8 cellular contexts compared by ENCODE assay signal in the genomic region with DNA sequence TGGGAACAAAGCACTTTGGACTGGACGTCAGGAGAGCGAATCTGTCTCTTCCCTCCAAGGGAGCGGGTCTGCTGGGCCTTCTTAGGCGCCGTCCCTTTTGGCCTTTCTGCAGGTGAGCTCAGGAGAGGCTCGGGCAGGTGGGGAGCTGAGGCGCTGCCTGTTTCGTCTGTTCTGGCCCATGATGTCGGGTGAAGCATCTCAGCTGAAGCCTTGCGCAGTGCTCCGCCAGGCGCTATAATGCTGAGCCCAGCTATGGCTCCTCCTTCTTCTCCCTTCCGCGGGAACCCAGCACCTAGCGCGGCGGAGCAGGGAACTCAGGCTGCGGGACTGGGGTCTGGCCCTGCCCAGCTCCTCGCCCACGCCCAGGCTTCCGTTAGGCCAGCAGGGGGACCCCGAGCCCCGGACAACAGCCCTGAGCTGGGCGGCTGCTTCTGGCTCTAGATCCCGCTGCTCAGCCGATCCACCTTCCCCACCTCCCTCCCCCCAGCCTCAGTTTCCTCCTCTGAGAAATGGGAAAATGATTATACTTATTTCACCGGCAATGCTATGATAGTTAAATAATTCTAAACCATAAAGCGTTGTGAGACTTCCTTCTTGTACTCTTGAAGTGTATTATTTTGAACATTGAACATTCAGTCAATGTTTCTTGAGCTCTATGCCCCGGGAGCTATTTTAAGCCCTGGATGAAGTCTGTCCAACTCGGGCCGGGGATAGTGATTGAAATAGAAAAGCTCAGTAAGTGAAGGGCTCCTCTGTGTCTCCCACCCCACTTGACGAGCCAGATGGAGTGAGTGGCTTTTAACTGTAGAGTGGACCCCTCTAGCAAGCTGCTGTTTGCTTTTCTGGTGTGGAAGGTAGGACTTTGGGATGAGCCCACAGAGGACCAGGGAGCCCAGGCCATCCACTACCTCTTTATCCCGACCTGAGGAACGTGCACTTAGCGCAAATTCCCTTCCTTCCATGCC. TPM values are rescaled to one million over a fixed set of nuclear protein-coding genes. Genes with fewer than 3 reads are reported as not detected.
DNase-seq lines count a peak whose midpoint lies in the region; ATAC-seq, FAIRE-seq and TF ChIP-seq lines count a peak whose summit lies in the region.

No MANE protein-coding gene starts in this region.

- no peak overlapping the region for H2BK5ac ChIP-seq in H9 (ENCODE audit: insufficient read length, low read length)

- H3K79me2 ChIP-seq in H9 (ENCODE audit: insufficient read depth, low read length) = no peaks in the 10 kb centered on the region

- DNase-seq in CMK (ENCODE audit: low read depth) (peak; percentile 55), H9 (peak; percentile 92), NT2/D1 (ENCODE audit: low read depth, low spot score) (peak; percentile 94), astrocyte of the spinal cord (ENCODE audit: low read depth, low spot score) (peak; percentile 49), small intestine (peak; percentile 26), pons (ENCODE audit: low spot score) (no peak)

- H3K4me3 Mint-ChIP-seq in H9 = peak overlapping the region; percentile 3 to 47; a peak in 1 of 5 replicates

- no peak overlapping the region for H2BK15ac ChIP-seq in H9 (ENCODE audit: low read depth, low read length)

- H4K20me1 ChIP-seq in H9 (ENCODE audit: control insufficient read depth, insufficient read depth, insufficient read length) = no peaks in the 10 kb centered on the region

- no peak overlapping the region for H3K23ac ChIP-seq in H9 (ENCODE audit: insufficient read length, low read depth, low read length)

- H3K9me3 ChIP-seq in H9 (ENCODE audit: control insufficient read depth, low read depth, low read length) (no peaks in the 10 kb centered on the region), NT2/D1 (ENCODE audit: insufficient read depth, low read length) (no peaks in the 10 kb centered on the region), iPS-15b (ENCODE audit: control insufficient read depth, insufficient read depth, low read length) (no peaks in the 10 kb centered on the region), small intestine (ENCODE audit: control insufficient read depth, low read depth) (no peaks in the 10 kb centered on the region)

- H2BK12ac ChIP-seq in H9 (ENCODE audit: insufficient read length, low read depth, low read length) = no peak overlapping the region

- H3K27ac ChIP-seq in H9 (ENCODE audit: insufficient read length, low read depth, low read length) (no peak overlapping the region), small intestine (ENCODE audit: low read depth in 1 of 2, low read length in 1 of 2) (no peak overlapping the region)

- H3K56ac ChIP-seq in H9 (ENCODE audit: insufficient read length, low read depth, low read length) = no peak overlapping the region

- no peak overlapping the region for H4K5ac ChIP-seq in H9 (ENCODE audit: insufficient read length, low read depth, low read length)

- H2AFZ ChIP-seq in H9 (ENCODE audit: low read length) = no peak overlapping the region

- WGBS in H9 (ENCODE audit: extremely low coverage, insufficient read length, low lambda C conversion rate) = no CpG with 5 or more reads among the region's 35 CpGs
- WGBS in small intestine, 3 donors = 20 to 28% (median 26%) methylated on average over 30 to 35 of the region's 35 CpGs

- no peak for FAIRE-seq in small intestine (lab: Jason Lieb, UNC)

- no peak overlapping the region for H3K27ac Mint-ChIP-seq in H9

- no peaks in the 10 kb centered on the region; a peak in 1 of 5 replicates for H3K9me3 Mint-ChIP-seq in H9

- H3K79me1 ChIP-seq in H9 (ENCODE audit: insufficient read depth, low read depth, low read length, poor library complexity, severe bottlenecking) = no peaks in the 10 kb centered on the region

- no peaks in the 10 kb centered on the region for H3K23me2 ChIP-seq in H9 (ENCODE audit: insufficient read length, low read depth, low read length, poor library complexity, severe bottlenecking)

- peak overlapping the region; percentile 25 for H3K4me2 ChIP-seq in H9 (ENCODE audit: insufficient read depth, insufficient read length, low read length)

- H3K36me3 ChIP-seq in NT2/D1 (ENCODE audit: insufficient read depth, insufficient read length, low read length) = no peaks in the 10 kb centered on the region
- no peaks in the 10 kb centered on the region for H3K36me3 ChIP-seq in iPS-15b (ENCODE audit: control insufficient read depth, insufficient read depth, low read length)
- H3K36me3 ChIP-seq in small intestine (ENCODE audit: control insufficient read depth in 2 of 2, insufficient read depth in 2 of 2, low read length in 2 of 2) = no peaks in the 10 kb centered on the region

- ATAC-seq in GM21737 (IDR thresholded peaks at IDR 0.05; ENCODE audit: unreplicated experiment) = no peak

- H3K27me3 Mint-ChIP-seq in H9 (ENCODE audit: low read depth) = peaks cover 45% of the 10 kb centered on the region

- no peak overlapping the region for H2AK5ac ChIP-seq in H9 (ENCODE audit: insufficient read length, low read length)

- H3K4me1 ChIP-seq in H9 (ENCODE audit: insufficient read depth, low read length) = no peaks in the 10 kb centered on the region
- peaks cover 3% of the 10 kb centered on the region for H3K4me1 ChIP-seq in NT2/D1 (ENCODE audit: insufficient read depth, insufficient read length)
- no peaks in the 10 kb centered on the region for H3K4me1 ChIP-seq in iPS-15b (ENCODE audit: control insufficient read depth, insufficient read depth, low read length)
- H3K4me1 ChIP-seq in small intestine (ENCODE audit: control insufficient read depth in 2 of 2, insufficient read depth in 1 of 2, low read depth in 1 of 2, low read length in 1 of 2) = no peaks in the 10 kb centered on the region

- H4K8ac ChIP-seq in H9 (replicated peaks; ENCODE audit: insufficient read length, low read depth, low read length) = no peak overlapping the region

- peaks cover 4 to 7% of the 10 kb centered on the region in 2 experiments; a peak in 2 of 4 replicates for H3K4me1 Mint-ChIP-seq in H9

- H3K27me3 ChIP-seq in H9 (ENCODE audit: insufficient read depth, low read length) = no peaks in the 10 kb centered on the region
- H3K27me3 ChIP-seq in NT2/D1 (ENCODE audit: insufficient read depth, insufficient read length) = peaks cover 59% of the 10 kb centered on the region
- H3K27me3 ChIP-seq in iPS-15b (ENCODE audit: control insufficient read depth, insufficient read depth, low read length) = peaks cover 33% of the 10 kb centered on the region
- H3K27me3 ChIP-seq in small intestine (ENCODE audit: control insufficient read depth in 2 of 2, insufficient read depth in 2 of 2, low read length in 2 of 2) = peaks cover 0 to 8% of the 10 kb centered on the region in 2 donors

- H3K9ac ChIP-seq in H9 (ENCODE audit: extremely low read depth, insufficient read length, low read length) (no peak overlapping the region), NT2/D1 (ENCODE audit: insufficient read length, low read depth) (peak overlapping the region; percentile 22), iPS-15b (ENCODE audit: low read depth, low read length) (peak overlapping the region; percentile 51)

- H3K36me3 Mint-ChIP-seq in H9 (ENCODE audit: insufficient read depth in 1 of 3, low read depth in 3 of 3) = no peaks in the 10 kb centered on the region

- H3T11ph ChIP-seq in H9 (ENCODE audit: low read length) = no peak overlapping the region

- TF ChIP-seq CTCF in H9 (conservative IDR thresholded peaks at IDR 0.05) = peak; percentile 98
- peak; percentile 84 for TF ChIP-seq CTCF in astrocyte of the spinal cord (IDR thresholded peaks at IDR 0.05; ENCODE audit: low read depth, low read length)

- no peak overlapping the region for H2BK20ac ChIP-seq in H9 (ENCODE audit: low read depth, low read length, poor library complexity, severe bottlenecking)

- H3K4me3 ChIP-seq in NT2/D1 (ENCODE audit: insufficient read length, low read depth) (no peak overlapping the region), astrocyte of the spinal cord (ENCODE audit: low read depth, low read length) (no peak overlapping the region), iPS-15b (ENCODE audit: low read depth, low read length) (peak overlapping the region; percentile 50), small intestine (ENCODE audit: low read depth in 1 of 2, low read length in 2 of 2) (no peak overlapping the region)

- H2BK120ac ChIP-seq in H9 (ENCODE audit: low read depth, low read length, poor library complexity, severe bottlenecking) = no peak overlapping the region

- in situ Hi-C loops in astrocyte of the spinal cord (cut with HindIII; ENCODE audit: low sequenced_read_pairs) = no loop called here

- no peak overlapping the region for H3K4ac ChIP-seq in H9 (ENCODE audit: low read depth, low read length)

- no peak overlapping the region for H3K14ac ChIP-seq in H9 (ENCODE audit: insufficient read depth, low read length)

- H3K18ac ChIP-seq in H9 (ENCODE audit: insufficient read length, low read depth, low read length) = no peak overlapping the region

- no peak overlapping the region for H4K91ac ChIP-seq in H9 (ENCODE audit: insufficient read length, low read depth, low read length)

RNA-seq across cellular contexts. Expression of a gene that starts 9.6 kb away (rescaled TPM):
- 1.3 and 3.0 TPM in 2 replicates for total RNA-seq in H9 (2021)
- 1 to 10 TPM in 1 of 3 donors, under 1 TPM in 1, not detected in 1; 0.54 to 1.4 TPM for polyA plus RNA-seq in small intestine

RNA-seq across cellular contexts. Expression of a gene that starts 32.1 kb away (rescaled TPM):
- total RNA-seq in H9 (2021) = not detected in 2 replicates
- polyA plus RNA-seq in small intestine = not detected

RNA-seq across cellular contexts. Expression of a gene that starts 57.7 kb away (rescaled TPM):
- total RNA-seq in H9 (2021) = not detected in 2 replicates
- not detected for polyA plus RNA-seq in small intestine
